Comparison of ENCODE assay signal across 9 cellular contexts in the genomic region with DNA sequence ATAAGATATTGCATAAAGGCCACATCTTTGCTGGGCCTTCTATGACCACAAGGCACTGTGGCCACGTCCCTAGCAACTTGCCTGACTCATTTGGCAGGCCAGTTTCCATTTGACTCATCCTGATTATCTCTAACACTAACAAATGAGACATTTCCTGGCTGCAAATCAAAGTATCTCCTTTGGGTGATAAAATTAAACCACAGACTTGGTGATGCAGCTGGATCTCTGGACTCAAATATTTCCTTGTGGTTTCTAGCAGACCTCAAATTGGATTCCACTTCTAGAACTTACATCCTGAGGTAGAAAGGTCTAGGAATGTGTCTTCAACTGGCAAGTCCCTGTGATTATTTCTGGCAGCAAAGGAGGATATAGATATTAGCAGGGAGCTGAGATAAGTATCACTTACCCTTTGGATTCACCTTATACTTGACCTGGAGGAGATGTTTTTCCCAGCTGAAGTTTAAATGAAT.
A peak's percentile ranks its signal among the peaks of the same experiment; 100 is the strongest.
DNase-seq lines count a peak whose midpoint lies in the region; FAIRE-seq and TF ChIP-seq lines count a peak whose summit lies in the region.
"Had no signal": no experiment of that assay in that cellular context is flagged by ENCODE, and none has a peak within 500 bp of the region (broad histone marks: within the 10 kb centered on the region; RNA-seq: fewer than 3 reads in every experiment).

No MANE protein-coding gene starts in this region.

- peak; percentile 95 for FAIRE-seq in H54 (lab: Jason Lieb, UNC)

- H3K4me1 Mint-ChIP-seq in glutamatergic neuron (ENCODE audit: low read depth, unreplicated experiment), result no peaks in the 10 kb centered on the region

- H3K9me3 Mint-ChIP-seq in glutamatergic neuron (ENCODE audit: unreplicated experiment), result no peaks in the 10 kb centered on the region

- no peaks in the 10 kb centered on the region for H3K27me3 Mint-ChIP-seq in glutamatergic neuron (ENCODE audit: unreplicated experiment)

- H3K36me3 Mint-ChIP-seq in glutamatergic neuron (ENCODE audit: unreplicated experiment), result peaks cover 1% of the 10 kb centered on the region

- H3K27ac Mint-ChIP-seq in glutamatergic neuron (ENCODE audit: unreplicated experiment), result no peak overlapping the region

- DNase-seq in AG09319 (ENCODE audit: extremely low read depth, low read depth) (peak; percentile 10), H54 (ENCODE audit: insufficient read length, low spot score) (peak; percentile 21), MV-4-11 (lab: John Stamatoyannopoulos, UW) (peak; percentile 83), fibroblast of pulmonary artery (ENCODE audit: low read depth) (peak; percentile 90), NCI-H187 treated with DMSO at 0.1 percent for 48 hours (lab: John Stamatoyannopoulos, UW) (no peak), glutamatergic neuron (no peak), KBM-7 (no peak)
- no peak for DNase-seq in activated CD4-positive, CD25-positive, alpha-beta regulatory T cell (lab: John Stamatoyannopoulos, UW)
- DNase-seq: GDM1 had no signal

- no peak overlapping the region for H3K4me3 ChIP-seq in fibroblast of pulmonary artery (replicated peaks; ENCODE audit: low read depth, low read length)

- no peak for TF ChIP-seq POLR2A in H54 (IDR thresholded peaks at IDR 0.05; ENCODE audit: low read depth, low read length)

- H3K4me3 Mint-ChIP-seq in glutamatergic neuron (ENCODE audit: unreplicated experiment), result no peak overlapping the region

- TF ChIP-seq CTCF in AG09319 (IDR thresholded peaks at IDR 0.05; ENCODE audit: low read depth, low read length) (no peak), fibroblast of pulmonary artery (IDR thresholded peaks at IDR 0.05; ENCODE audit: low read length, missing control alignments) (no peak), glutamatergic neuron (IDR thresholded peaks at IDR 0.05; ENCODE audit: partially characterized antibody, unreplicated experiment) (no peak)

- in situ Hi-C loops in KBM-7 (cut with MboI; ENCODE audit: low pct_unique_long_range_greater_than_20kb, low sequenced_read_pairs), result no loop called here

Comparison
In these comparisons a context has a peak if more than half of its experiments do, and no peak if none do; other contexts are left out.
1. DNase-seq: peak in AG09319 (single experiment), H54 (single experiment), MV-4-11 (single experiment) and fibroblast of pulmonary artery (single experiment); none in NCI-H187 treated with DMSO at 0.1 percent for 48 hours (single experiment), glutamatergic neuron (single experiment), KBM-7 (single experiment) and activated CD4-positive, CD25-positive, alpha-beta regulatory T cell (0 of 4).